ENCODE assay signal across 13 cellular contexts in the genomic region with DNA sequence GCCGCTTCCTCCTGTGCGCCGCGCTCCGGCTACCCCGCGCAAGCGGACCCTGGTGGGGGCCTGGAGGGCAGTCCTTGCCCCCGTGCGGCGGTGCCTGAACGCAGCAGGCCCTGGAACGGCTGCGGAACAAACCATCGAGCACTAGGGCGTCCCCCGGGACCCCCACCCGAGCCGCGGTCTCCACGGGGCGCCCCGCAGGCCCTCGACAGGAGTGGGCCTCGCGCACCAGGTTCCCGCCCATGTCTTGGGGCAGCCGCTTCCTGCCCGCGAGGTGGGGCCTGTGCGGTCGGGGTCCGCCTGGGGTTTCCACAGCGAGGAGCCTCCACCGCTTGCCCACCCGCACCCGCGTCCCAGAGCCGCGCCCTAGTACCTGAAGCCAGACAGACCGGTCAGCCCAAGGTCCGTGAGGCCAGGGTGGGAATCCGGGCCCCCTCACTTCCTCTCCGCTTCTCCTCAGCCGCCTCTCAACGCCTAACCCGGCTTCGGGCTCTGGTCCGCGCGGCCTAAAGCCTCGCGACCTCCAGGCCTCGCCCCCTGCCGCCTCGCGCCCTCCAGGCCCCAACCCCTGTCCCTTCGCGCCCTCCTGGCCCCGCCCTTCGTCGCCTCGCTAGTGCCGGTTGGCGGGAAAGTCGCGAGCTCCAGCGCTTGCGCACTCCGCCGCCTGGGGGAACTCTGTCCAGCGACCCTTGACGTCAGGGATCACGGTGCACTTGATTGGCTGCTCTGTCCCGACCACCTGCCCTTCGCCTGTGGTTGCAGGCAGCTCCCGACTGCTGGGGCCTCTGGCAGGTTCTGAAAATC. TPM values are rescaled to one million over a fixed set of nuclear protein-coding genes. Genes with fewer than 3 reads are reported as not detected.
A peak's percentile ranks its signal among the peaks of the same experiment; 100 is the strongest.
DNase-seq lines count a peak whose midpoint lies in the region; ATAC-seq and TF ChIP-seq lines count a peak whose summit lies in the region.
"Had no signal": no experiment of that assay in that cellular context is flagged by ENCODE, and none has a peak within 500 bp of the region (broad histone marks: within the 10 kb centered on the region; RNA-seq: fewer than 3 reads in every experiment).

No MANE protein-coding gene starts in this region.

- intact Hi-C loops in left cardiac atrium (cut with DNase I) = loop anchor here (5.0 kb wide), 2 partner anchors 52 to 128 kb away; no protein-coding TSS in a partner anchor

- peaks cover 69% of the 10 kb centered on the region for H3K27me3 ChIP-seq in foreskin keratinocyte
- H3K27me3 ChIP-seq: thyroid gland had no signal

- DNase-seq in LHCN-M2 (ENCODE audit: low read depth) (peak; percentile 14), left cardiac atrium (peak; percentile 63), foreskin keratinocyte (no peak), Ammon's horn (ENCODE audit: low spot score) (no peak), amniotic stem cell (lab: John Stamatoyannopoulos, UW) (no peak)
- DNase-seq in activated CD8-positive, alpha-beta memory T cell treated with anti-CD3 and anti-CD28 coated beads, Interleukin-2, amount 50 U/mL, for 4 hours = peak; percentile 36
- peak; percentile 25 for DNase-seq in stimulated activated CD4-positive, alpha-beta T cell treated with anti-CD3 and anti-CD28 coated beads, Interleukin-12 subunit alpha, Interleukin-12 subunit beta, amount 100 ng/mL, for 4 hours
- DNase-seq: KBM-7, NCI-H69 had no signal

- H3K4me1 ChIP-seq in foreskin keratinocyte = no peaks in the 10 kb centered on the region
- H3K4me1 ChIP-seq: thyroid gland had no signal

- ATAC-seq in left cardiac atrium = peak; percentile 57 to 71
- ATAC-seq in foreskin keratinocyte = no peak
- ATAC-seq in GM19035 (IDR thresholded peaks at IDR 0.05; ENCODE audit: unreplicated experiment) = no peak

- no peak for TF ChIP-seq CTCF in foreskin keratinocyte (conservative IDR thresholded peaks at IDR 0.05)

- H3K27ac ChIP-seq in foreskin keratinocyte = no peak overlapping the region
- H3K27ac ChIP-seq: thyroid gland had no signal

RNA-seq across cellular contexts. Expression of a gene that starts 7.0 kb away (rescaled TPM):
- total RNA-seq in LHCN-M2 (2014; rRNA removed) (not detected in 2 replicates), left cardiac atrium (under 1 TPM in 1 of 2 donors, not detected in 1; 0.56 TPM), foreskin keratinocyte (not detected in 2 replicates)
- not detected for polyA plus RNA-seq in LHCN-M2 (2012)
- polyA plus RNA-seq in foreskin keratinocyte = not detected in 2 replicates
- total RNA-seq: Daoy, fibroblast of lung, thyroid gland had no signal
- polyA plus RNA-seq: fibroblast of lung had no signal

RNA-seq across cellular contexts. Expression of a gene that starts 12.6 kb away (rescaled TPM):
- not detected in 2 replicates for total RNA-seq in LHCN-M2 (2014; rRNA removed)
- polyA plus RNA-seq in LHCN-M2 (2012) = not detected
- total RNA-seq in left cardiac atrium = 10 to 100 TPM in 1 of 2 donors, 1 to 10 TPM in 1; 8.2 to 12.8 TPM
- not detected in 2 replicates for total RNA-seq in foreskin keratinocyte
- polyA plus RNA-seq in foreskin keratinocyte = not detected in 2 replicates
- total RNA-seq: Daoy, fibroblast of lung, thyroid gland had no signal
- polyA plus RNA-seq: fibroblast of lung had no signal

RNA-seq across cellular contexts. Expression of a gene that starts 35.8 kb away (rescaled TPM):
- not detected in 2 replicates for total RNA-seq in LHCN-M2 (2014; rRNA removed)
- polyA plus RNA-seq in LHCN-M2 (2012) = not detected
- not detected for total RNA-seq in left cardiac atrium
- not detected in 2 replicates for total RNA-seq in foreskin keratinocyte
- not detected in 2 replicates for polyA plus RNA-seq in foreskin keratinocyte
- total RNA-seq: Daoy, fibroblast of lung, thyroid gland had no signal
- polyA plus RNA-seq: fibroblast of lung had no signal

RNA-seq across cellular contexts. Expression of a gene that starts 52.6 kb away (rescaled TPM):
- total RNA-seq in LHCN-M2 (2014; rRNA removed) (111 and 115 TPM in 2 replicates), left cardiac atrium (10 to 100 TPM; 21.4 to 33.6 TPM), foreskin keratinocyte (64.5 and 71.5 TPM in 2 replicates)
- polyA plus RNA-seq in LHCN-M2 (2012) = 50.8 TPM
- polyA plus RNA-seq in foreskin keratinocyte = 41.6 and 49.3 TPM in 2 replicates

RNA-seq across cellular contexts. Expression of a gene that starts 57.8 kb away (rescaled TPM):
- total RNA-seq in LHCN-M2 (2014; rRNA removed) (123 and 133 TPM in 2 replicates), left cardiac atrium (10 to 100 TPM; 15.0 to 34.5 TPM), foreskin keratinocyte (36.8 and 46.0 TPM in 2 replicates)
- polyA plus RNA-seq in LHCN-M2 (2012) = 73.9 TPM
- polyA plus RNA-seq in foreskin keratinocyte = 27.1 and 33.2 TPM in 2 replicates

Comparison
In these comparisons a context has a peak if more than half of its experiments do, and no peak if none do; other contexts are left out.
1. DNase-seq: peak in LHCN-M2 (single experiment), activated CD8-positive, alpha-beta memory T cell treated with anti-CD3 and anti-CD28 coated beads, Interleukin-2, amount 50 U/mL, for 4 hours (single experiment), left cardiac atrium (single experiment) and stimulated activated CD4-positive, alpha-beta T cell treated with anti-CD3 and anti-CD28 coated beads, Interleukin-12 subunit alpha, Interleukin-12 subunit beta, amount 100 ng/mL, for 4 hours (single experiment); none in foreskin keratinocyte (0 of 2), Ammon's horn (single experiment) and amniotic stem cell (single experiment).
2. ATAC-seq: peak in left cardiac atrium (2 of 2); none in foreskin keratinocyte (single experiment) and GM19035 (single experiment).